16 cellular contexts compared by ENCODE assay signal in the genomic region with DNA sequence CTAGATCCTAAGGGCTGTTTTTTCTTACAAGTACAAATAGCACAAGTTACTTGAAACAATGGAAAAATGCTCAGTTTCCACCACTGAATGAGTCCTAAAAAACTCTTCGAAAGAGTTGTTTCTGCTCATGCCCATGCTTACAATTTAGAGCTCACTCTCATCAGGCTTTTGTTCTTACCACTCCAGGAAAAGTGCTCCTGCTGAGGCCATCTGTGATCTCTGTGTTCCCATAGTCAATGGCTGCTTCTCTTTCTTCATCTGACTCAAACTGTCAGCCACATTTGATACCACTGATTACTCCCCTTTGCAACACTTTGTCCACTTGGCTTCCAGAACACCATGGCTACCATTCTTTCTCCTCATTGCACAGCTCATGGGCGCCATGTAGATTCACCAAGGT.
DNase-seq lines count a peak whose midpoint lies in the region; ATAC-seq, FAIRE-seq and TF ChIP-seq lines count a peak whose summit lies in the region.
"Had no signal": no experiment of that assay in that cellular context is flagged by ENCODE, and none has a peak within 500 bp of the region (broad histone marks: within the 10 kb centered on the region; RNA-seq: fewer than 3 reads in every experiment).

No MANE protein-coding gene starts in this region.

- TF ChIP-seq POLR2A in H1 (IDR thresholded peaks at IDR 0.05; ENCODE audit: control extremely low read depth in 1 of 2, low read depth in 2 of 2, low read length in 2 of 2): no peak

- H2BK20ac ChIP-seq in H9 (ENCODE audit: low read depth, low read length, poor library complexity, severe bottlenecking) (no peak overlapping the region), H1 (ENCODE audit: low read length) (peak overlapping the region; percentile 0)

- H3K23ac ChIP-seq in H9 (ENCODE audit: insufficient read length, low read depth, low read length): no peak overlapping the region
- no peak overlapping the region for H3K23ac ChIP-seq in H1 (ENCODE audit: insufficient read length)

- H3K27ac ChIP-seq in H9 (ENCODE audit: insufficient read length, low read depth, low read length): no peak overlapping the region
- H3K27ac ChIP-seq in H1 (ENCODE audit: low read depth, low read length): no peak overlapping the region

- H3K27me3 Mint-ChIP-seq in H9 (ENCODE audit: low read depth) (no peaks in the 10 kb centered on the region), T-helper 17 cell (no peaks in the 10 kb centered on the region)

- no peak for TF ChIP-seq CTCF in H9 (conservative IDR thresholded peaks at IDR 0.05)
- TF ChIP-seq CTCF in H1 (IDR thresholded peaks at IDR 0.05; ENCODE audit: control extremely low read depth in 1 of 3, insufficient read depth in 1 of 3, low read depth in 1 of 3, low read length in 3 of 3): no peak

- CTCF ChIA-PET in H1 (lab: Charles Lee; ENCODE audit: partially characterized antibody): interaction anchor here (0.9 to 1.4 kb wide), 2 partner anchors 11 to 192 kb away, joined by 3 read pairs; no protein-coding TSS in a partner anchor

- H2BK120ac ChIP-seq in H9 (ENCODE audit: low read depth, low read length, poor library complexity, severe bottlenecking) (no peak overlapping the region), H1 (replicated peaks; ENCODE audit: low read depth, low read length) (no peak overlapping the region)

- no peak overlapping the region for H3T11ph ChIP-seq in H9 (ENCODE audit: low read length)

- H3K9me3 Mint-ChIP-seq in H9: no peaks in the 10 kb centered on the region; a peak in 1 of 5 replicates
- H3K9me3 Mint-ChIP-seq: HFFc6 had no signal

- FAIRE-seq in H1 (lab: Jason Lieb, UNC) (no peak), urothelium cell line (lab: Jason Lieb, UNC) (no peak)
- FAIRE-seq: G401.6, GM12892 had no signal

- H3K23me2 ChIP-seq in H9 (ENCODE audit: insufficient read length, low read depth, low read length, poor library complexity, severe bottlenecking) (no peaks in the 10 kb centered on the region), H1 (ENCODE audit: low read depth, low read length) (peaks cover 2% of the 10 kb centered on the region; the same call in 1 of the 2 replicates)

- no CpG with 5 or more reads among the region's 2 CpGs for WGBS in H9 (ENCODE audit: extremely low coverage, insufficient read length, low lambda C conversion rate)
- WGBS in H1 (ENCODE audit: extremely low coverage in 1 of 2, insufficient coverage in 1 of 2, insufficient read length in 1 of 2, insufficient replicate concordance in 2 of 2, low coverage in 1 of 2, low lambda C conversion rate in 2 of 2, missing lambda C conversion rate in 1 of 2), 2 experiments: 81% methylated on average over 2 of the region's 2 CpGs; no CpG with 5 or more reads in 1 of the 2 experiments

- H2AK5ac ChIP-seq in H9 (ENCODE audit: insufficient read length, low read length): no peak overlapping the region
- no peak overlapping the region for H2AK5ac ChIP-seq in H1 (ENCODE audit: low read depth, low read length)

- no peak overlapping the region for H3K4ac ChIP-seq in H9 (ENCODE audit: low read depth, low read length)
- no peak overlapping the region for H3K4ac ChIP-seq in H1 (replicated peaks; ENCODE audit: insufficient read length, low read depth, low read length)

- H4K91ac ChIP-seq in H9 (ENCODE audit: insufficient read length, low read depth, low read length): no peak overlapping the region
- H4K91ac ChIP-seq in H1 (replicated peaks; ENCODE audit: insufficient read length, low read length): peak overlapping the region; percentile 46

- no peak overlapping the region for H2AFZ ChIP-seq in H9 (ENCODE audit: low read length)
- H2AFZ ChIP-seq in H1 (ENCODE audit: low read length): no peak overlapping the region

- H3K4me3 Mint-ChIP-seq in H9: no peak overlapping the region
- H3K4me3 Mint-ChIP-seq in T-helper 17 cell: no peak overlapping the region
- H3K4me3 Mint-ChIP-seq: CD4-positive, alpha-beta memory T cell; HFFc6 had no signal

- H3K36me3 Mint-ChIP-seq in H9 (ENCODE audit: insufficient read depth in 1 of 3, low read depth in 3 of 3) (no peaks in the 10 kb centered on the region; a peak in 1 of 7 replicates), T-helper 17 cell (ENCODE audit: low read depth) (peaks cover 2% of the 10 kb centered on the region)
- H3K36me3 Mint-ChIP-seq: CD4-positive, alpha-beta memory T cell had no signal

- POLR2A ChIA-PET in H1 (lab: Charles Lee; ENCODE audit: partially characterized antibody): interaction anchor here (1.1 to 1.3 kb wide), 2 partner anchors 8 to 9 kb away, joined by 3 read pairs; no protein-coding TSS in a partner anchor

- no peak overlapping the region for H2BK12ac ChIP-seq in H9 (ENCODE audit: insufficient read length, low read depth, low read length)
- H2BK12ac ChIP-seq in H1 (ENCODE audit: low read depth, low read length): 0 out of 2 replicates have a peak overlapping the region, but pooled peaks have one; percentile 64

- H2BK15ac ChIP-seq in H9 (ENCODE audit: low read depth, low read length): no peak overlapping the region
- peak overlapping the region; percentile 10; the same call in 1 of the 2 replicates for H2BK15ac ChIP-seq in H1 (ENCODE audit: low read length)

- no peaks in the 10 kb centered on the region for H3K36me3 ChIP-seq in H1 (ENCODE audit: control insufficient read depth in 2 of 4, insufficient read depth in 4 of 4, low read length in 3 of 4)
- H3K36me3 ChIP-seq: HAP-1 had no signal

- H3K14ac ChIP-seq in H9 (ENCODE audit: insufficient read depth, low read length) (no peak overlapping the region), H1 (ENCODE audit: insufficient read length) (no peak overlapping the region)

- H4K8ac ChIP-seq in H9 (replicated peaks; ENCODE audit: insufficient read length, low read depth, low read length): no peak overlapping the region
- H4K8ac ChIP-seq in H1 (ENCODE audit: extremely low read depth, insufficient read depth, low read length): no peak overlapping the region

- no peak overlapping the region for H4K5ac ChIP-seq in H9 (ENCODE audit: insufficient read length, low read depth, low read length)
- H4K5ac ChIP-seq in H1 (ENCODE audit: insufficient read length, low read depth, low read length): no peak overlapping the region

- H3K18ac ChIP-seq in H9 (ENCODE audit: insufficient read length, low read depth, low read length) (no peak overlapping the region), H1 (ENCODE audit: extremely low read depth, low read length) (peak overlapping the region; percentile 2; the same call in 1 of the 2 replicates)

- H3K79me1 ChIP-seq in H9 (ENCODE audit: insufficient read depth, low read depth, low read length, poor library complexity, severe bottlenecking) (no peaks in the 10 kb centered on the region), H1 (ENCODE audit: low read depth, low read length) (no peaks in the 10 kb centered on the region)

- DNase-seq in H9 (no peak), NCI-H69 (lab: John Stamatoyannopoulos, UW) (peak; percentile 58), H1 (ENCODE audit: low read depth in 1 of 2, low spot score in 2 of 2) (no peak), T-helper 17 cell (no peak), urothelium cell line (ENCODE audit: low spot score) (no peak)
- DNase-seq in activated CD4-positive, alpha-beta T cell treated with anti-CD3 and anti-CD28 coated beads for 4 hours: no peak
- DNase-seq: Calu3; CD4-positive, alpha-beta memory T cell; COR-L47; DMS53; DMS79 treated with DMSO at 0.1 percent for 48 hours; HFFc6 had no signal

- no peak for TF ChIP-seq EP300 in H1 (IDR thresholded peaks at IDR 0.05; ENCODE audit: borderline replicate concordance in 1 of 2, low read depth in 2 of 2, low read length in 2 of 2)

- H3K9ac ChIP-seq in H9 (ENCODE audit: extremely low read depth, insufficient read length, low read length): no peak overlapping the region
- H3K9ac ChIP-seq in H1 (replicated peaks in 1 of 4; ENCODE audit: extremely low read depth in 1 of 4, low read depth in 3 of 4, low read length in 3 of 4): no peak overlapping the region

- H3K4me1 ChIP-seq in H9 (ENCODE audit: insufficient read depth, low read length) (peaks cover 7% of the 10 kb centered on the region; the same call in 1 of the 2 replicates), H1 (replicated peaks in 1 of 4; ENCODE audit: control insufficient read depth in 3 of 4, insufficient read depth in 4 of 4, low read length in 3 of 4) (peaks cover 7 to 18% (median 11%) of the 10 kb centered on the region in 4 experiments; a peak in 6 of 7 replicates)

- H3K27me3 ChIP-seq in H9 (ENCODE audit: insufficient read depth, low read length) (no peaks in the 10 kb centered on the region), H1 (replicated peaks in 1 of 4; ENCODE audit: control insufficient read depth in 3 of 4, extremely low read depth in 1 of 4, insufficient read depth in 3 of 4, low read length in 3 of 4) (no peaks in the 10 kb centered on the region)

- H4K20me1 ChIP-seq in H9 (ENCODE audit: control insufficient read depth, insufficient read depth, insufficient read length): no peaks in the 10 kb centered on the region
- no peaks in the 10 kb centered on the region for H4K20me1 ChIP-seq in H1 (replicated peaks in 1 of 2; ENCODE audit: control insufficient read depth in 1 of 2, insufficient read depth in 2 of 2, low read length in 2 of 2)

- H2BK5ac ChIP-seq in H9 (ENCODE audit: insufficient read length, low read length) (no peak overlapping the region), H1 (ENCODE audit: low read depth, low read length) (no peak overlapping the region)

- H3K9me3 ChIP-seq in H9 (ENCODE audit: control insufficient read depth, low read depth, low read length) (no peaks in the 10 kb centered on the region), H1 (ENCODE audit: insufficient read depth in 2 of 2, low read depth in 1 of 2, low read length in 1 of 2) (no peaks in the 10 kb centered on the region), T-helper 17 cell (ENCODE audit: control insufficient read depth, low read length, poor library complexity, severe bottlenecking) (no peaks in the 10 kb centered on the region)
- H3K9me3 ChIP-seq: HAP-1 had no signal

- no peaks in the 10 kb centered on the region for H3K79me2 ChIP-seq in H9 (ENCODE audit: insufficient read depth, low read length)
- no peaks in the 10 kb centered on the region for H3K79me2 ChIP-seq in H1 (ENCODE audit: control insufficient read depth in 1 of 2, insufficient read depth in 2 of 2, low read length in 2 of 2)

- H3K4me2 ChIP-seq in H9 (ENCODE audit: insufficient read depth, insufficient read length, low read length): no peak overlapping the region
- no peak overlapping the region for H3K4me2 ChIP-seq in H1 (ENCODE audit: insufficient read depth in 1 of 2, low read depth in 2 of 2, low read length in 2 of 2)

- peak overlapping the region in 2 of 3 experiments; percentile 29 to 45; a peak in 3 of 7 replicates for H3K27ac Mint-ChIP-seq in H9
- no peak overlapping the region for H3K27ac Mint-ChIP-seq in T-helper 17 cell
- H3K27ac Mint-ChIP-seq: HFFc6 had no signal

- H3K56ac ChIP-seq in H9 (ENCODE audit: insufficient read length, low read depth, low read length) (no peak overlapping the region), H1 (replicated peaks; ENCODE audit: insufficient read length, low read depth, low read length) (no peak overlapping the region)

- ATAC-seq in T-helper 17 cell (no peak), HG03439 (IDR thresholded peaks at IDR 0.05; ENCODE audit: unreplicated experiment) (no peak)

- H3K4me1 Mint-ChIP-seq in H9 (peaks cover 44 to 47% of the 10 kb centered on the region in 2 experiments), T-helper 17 cell (no peaks in the 10 kb centered on the region)
- H3K4me1 Mint-ChIP-seq: CD4-positive, alpha-beta memory T cell had no signal

- TF ChIP-seq RAD21 in H1 (IDR thresholded peaks at IDR 0.05 in 1 of 2, conservative IDR thresholded peaks at IDR 0.05 in 1 of 2; ENCODE audit: low read depth in 2 of 2, low read length in 2 of 2): no peak

- no peak overlapping the region for H3K4me3 ChIP-seq in H1 (ENCODE audit: extremely low read depth in 1 of 4, insufficient read depth in 2 of 4, low read depth in 3 of 4, low read length in 4 of 4)
- H3K4me3 ChIP-seq: HAP-1 had no signal
